9 cellular contexts compared by ENCODE assay signal in genomic region chr11:59216654-59217640, GRCh38. TPM values are rescaled to one million over a fixed set of nuclear protein-coding genes. Genes with fewer than 3 reads are reported as not detected.
DNase-seq lines count a peak whose midpoint lies in the region; ATAC-seq and TF ChIP-seq lines count a peak whose summit lies in the region.
"Had no signal": no experiment of that assay in that cellular context is flagged by ENCODE, and none has a peak within 500 bp of the region (broad histone marks: within the 10 kb centered on the region; RNA-seq: fewer than 3 reads in every experiment).

No MANE protein-coding gene starts in this region.

- no peak overlapping the region for H3K27ac Mint-ChIP-seq in activated naive CD4-positive, alpha-beta T cell treated with anti-CD3 and anti-CD28 coated beads, Interleukin-2, amount 50 U/mL, for 72 hours
- no peak overlapping the region for H3K27ac Mint-ChIP-seq in mesothelial cell of epicardium
- H3K27ac Mint-ChIP-seq: activated naive CD8-positive, alpha-beta T cell had no signal

- no peaks in the 10 kb centered on the region for H3K9me3 ChIP-seq in thyroid gland

- peak overlapping the region in 1 of 3 donors; percentile 30 for H3K27ac ChIP-seq in thyroid gland

- no peak for TF ChIP-seq CTCF in foreskin fibroblast (IDR thresholded peaks at IDR 0.05; ENCODE audit: low read depth, low read length)
- no peak for TF ChIP-seq CTCF in thyroid gland (IDR thresholded peaks at IDR 0.05)
- no peak for TF ChIP-seq CTCF in mesothelial cell of epicardium (IDR thresholded peaks at IDR 0.05; ENCODE audit: unreplicated experiment)

- intact Hi-C loops in thyroid gland (cut with DNase I), result no loop called here

- H3K4me1 Mint-ChIP-seq in mesothelial cell of epicardium, result no peaks in the 10 kb centered on the region

- no peaks in the 10 kb centered on the region for H3K36me3 ChIP-seq in thyroid gland

- H3K27me3 ChIP-seq in thyroid gland, result no peaks in the 10 kb centered on the region

- H3K4me3 ChIP-seq in foreskin fibroblast (ENCODE audit: low read depth in 1 of 2, low read length in 2 of 2), result peak overlapping the region in 1 of 2 donors; percentile 33
- no peak overlapping the region for H3K4me3 ChIP-seq in thyroid gland (replicated peaks in 1 of 3)

- peak; percentile 56 to 82 for ATAC-seq in activated naive CD4-positive, alpha-beta T cell treated with anti-CD3 and anti-CD28 coated beads, Interleukin-2, amount 50 U/mL, for 72 hours
- peak; percentile 88 for ATAC-seq in HG02852 (IDR thresholded peaks at IDR 0.05; ENCODE audit: unreplicated experiment)

- peak in 1 of 2 donors; percentile 28 for DNase-seq in activated naive CD4-positive, alpha-beta T cell treated with anti-CD3 and anti-CD28 coated beads, Interleukin-2, amount 50 U/mL, for 72 hours (ENCODE audit: low spot score in 2 of 2)
- DNase-seq in activated naive CD4-positive, alpha-beta T cell treated with anti-CD3 and anti-CD28 coated beads, Interleukin-2, amount 50 U/mL, for 16 hours, result no peak
- DNase-seq in NOMO-1 treated with DMSO at 0.1 percent for 48 hours (lab: John Stamatoyannopoulos, UW; ENCODE audit: unreplicated experiment) (peak; percentile 97), foreskin fibroblast (peak; percentile 64 to 78), thyroid gland (peak; percentile 5 to 9), mesothelial cell of epicardium (ENCODE audit: low spot score in 2 of 2, unreplicated experiment in 2 of 2) (no peak), cerebellar nuclear complex (lab: John Stamatoyannopoulos, UW) (no peak)

- WGBS in thyroid gland, 2 donors, result 54 to 58% methylated on average over 9 of the region's 9 CpGs

- H3K36me3 Mint-ChIP-seq in activated naive CD4-positive, alpha-beta T cell treated with anti-CD3 and anti-CD28 coated beads, Interleukin-2, amount 50 U/mL, for 72 hours, result no peaks in the 10 kb centered on the region
- H3K36me3 Mint-ChIP-seq in mesothelial cell of epicardium, result no peaks in the 10 kb centered on the region
- H3K36me3 Mint-ChIP-seq: activated naive CD8-positive, alpha-beta T cell had no signal

- H3K4me3 Mint-ChIP-seq in mesothelial cell of epicardium, result no peak overlapping the region

- H3K27me3 Mint-ChIP-seq in mesothelial cell of epicardium (ENCODE audit: low read depth), result peaks cover 2% of the 10 kb centered on the region
- H3K27me3 Mint-ChIP-seq: activated naive CD8-positive, alpha-beta T cell had no signal

- H3K4me1 ChIP-seq in thyroid gland, result peaks cover 0 to 3% of the 10 kb centered on the region in 2 donors

- no peak for TF ChIP-seq POLR2A in thyroid gland (IDR thresholded peaks at IDR 0.05)

- H3K9me3 Mint-ChIP-seq in activated naive CD4-positive, alpha-beta T cell treated with anti-CD3 and anti-CD28 coated beads, Interleukin-2, amount 50 U/mL, for 72 hours, result no peaks in the 10 kb centered on the region
- no peaks in the 10 kb centered on the region for H3K9me3 Mint-ChIP-seq in mesothelial cell of epicardium

RNA-seq across cellular contexts. Expression of gene MPEG1, which starts 4.2 kb away (rescaled TPM):
- not detected for total RNA-seq in activated naive CD4-positive, alpha-beta T cell treated with anti-CD3 and anti-CD28 coated beads, Interleukin-2, amount 50 U/mL, for 72 hours
- total RNA-seq in thyroid gland (10 to 100 TPM in 3 of 4 donors, 1 to 10 TPM in 1; 5.8 to 16.3 (median 11.5) TPM), mesothelial cell of epicardium (not detected in 3 replicates)

RNA-seq across cellular contexts. Expression of gene DTX4, which starts 45.0 kb away (rescaled TPM):
- total RNA-seq in activated naive CD4-positive, alpha-beta T cell treated with anti-CD3 and anti-CD28 coated beads, Interleukin-2, amount 50 U/mL, for 72 hours, result under 1 TPM in 1 of 2 donors, not detected in 1; 0.16 TPM
- total RNA-seq in thyroid gland (10 to 100 TPM in 3 of 4 donors, 1 to 10 TPM in 1; 9.6 to 29.3 (median 17.5) TPM), mesothelial cell of epicardium (37.7 to 42.3 TPM (median 39.4 TPM) in 3 replicates)

Comparison
In these comparisons a context has a peak if more than half of its experiments do, and no peak if none do; other contexts are left out.
1. DNase-seq: peak in NOMO-1 treated with DMSO at 0.1 percent for 48 hours (single experiment), foreskin fibroblast (2 of 2) and thyroid gland (2 of 2); none in activated naive CD4-positive, alpha-beta T cell treated with anti-CD3 and anti-CD28 coated beads, Interleukin-2, amount 50 U/mL, for 16 hours (single experiment), mesothelial cell of epicardium (0 of 2) and cerebellar nuclear complex (0 of 2).
2. RNA of gene DTX4, which starts 45.0 kb away (total RNA-seq): 37.7 to 42.3 TPM in mesothelial cell of epicardium and 9.6 to 29.3 TPM in thyroid gland; 0.16 TPM in activated naive CD4-positive, alpha-beta T cell treated with anti-CD3 and anti-CD28 coated beads, Interleukin-2, amount 50 U/mL, for 72 hours; every median in the first group is over 4 times any median in the second.